ENCODE assay signal across 20 cellular contexts in genomic region chr12:2547273-2548044, GRCh38.
"Had no signal": no experiment of that assay in that cellular context is flagged by ENCODE, and none has a peak within 500 bp of the region (broad histone marks: within the 10 kb centered on the region; RNA-seq: fewer than 3 reads in every experiment).

No MANE protein-coding gene starts in this region.

- H3K4me3 ChIP-seq: esophagus squamous epithelium, prostate gland, right lobe of liver, spleen, suprapubic skin had no signal

- H3K36me3 Mint-ChIP-seq: activated naive CD4-positive, alpha-beta T cell treated with anti-CD3 and anti-CD28 coated beads, Interleukin-2, amount 50 U/mL, for 72 hours had no signal

- H3K4me1 ChIP-seq: esophagus squamous epithelium, prostate gland, right lobe of liver, suprapubic skin had no signal

- H3K27ac ChIP-seq: esophagus squamous epithelium, prostate gland, right lobe of liver, spleen, suprapubic skin had no signal

- H3K4me3 Mint-ChIP-seq: activated CD4-positive, alpha-beta T cell treated with anti-CD3 and anti-CD28 coated beads, Interleukin-2, amount 10 ng/mL, durations not matched to agents 24 days and 14 days; activated CD8-positive, alpha-beta T cell treated with anti-CD3 and anti-CD28 coated beads, Interleukin-2, amount 10 ng/mL, durations not matched to agents 7 days and 5 days; activated T-cell treated with anti-CD3 and anti-CD28 coated beads, Interleukin-2, amount 50 U/mL, for 72 hours; central memory CD8-positive, alpha-beta T cell; stimulated activated naive CD8-positive, alpha-beta T cell treated with anti-CD3 and anti-CD28 coated beads, Interleukin-15, Interleukin-2, amounts not matched to agents 100 ng/mL and 50 ng/mL, for 24 hours had no signal

- ATAC-seq: activated CD8-positive, alpha-beta T cell treated with anti-CD3 and anti-CD28 coated beads, Interleukin-2, amount 10 ng/mL, durations not matched to agents 7 days and 5 days; activated naive CD4-positive, alpha-beta T cell treated with anti-CD3 and anti-CD28 coated beads, Interleukin-2, amount 50 U/mL, for 72 hours; activated T-cell treated with anti-CD3 and anti-CD28 coated beads, Interleukin-2, amount 50 U/mL, for 72 hours had no signal

- H3K27ac Mint-ChIP-seq: activated CD4-positive, alpha-beta T cell treated with anti-CD3 and anti-CD28 coated beads, Interleukin-2, amount 10 ng/mL, durations not matched to agents 24 days and 14 days; activated CD8-positive, alpha-beta T cell treated with anti-CD3 and anti-CD28 coated beads, Interleukin-2, amount 10 ng/mL, durations not matched to agents 7 days and 5 days; activated T-cell treated with anti-CD3 and anti-CD28 coated beads, Interleukin-2, amount 50 U/mL, for 72 hours; stimulated activated naive CD8-positive, alpha-beta T cell treated with anti-CD3 and anti-CD28 coated beads, Interleukin-15, Interleukin-2, amounts not matched to agents 100 ng/mL and 50 ng/mL, for 24 hours had no signal

- H3K36me3 ChIP-seq: esophagus squamous epithelium, prostate gland, right lobe of liver, spleen, suprapubic skin had no signal

- H3K27me3 Mint-ChIP-seq: activated CD4-positive, alpha-beta T cell treated with anti-CD3 and anti-CD28 coated beads, Interleukin-2, amount 10 ng/mL, durations not matched to agents 24 days and 14 days had no signal

- H3K27me3 ChIP-seq: esophagus squamous epithelium, right lobe of liver, spleen, suprapubic skin had no signal

- DNase-seq: activated CD4-positive, alpha-beta T cell treated with anti-CD3 and anti-CD28 coated beads, Interleukin-2, amount 10 ng/mL, durations not matched to agents 24 days and 14 days; activated CD4-positive, CD25-positive, alpha-beta regulatory T cell; activated CD8-positive, alpha-beta memory T cell treated with anti-CD3 and anti-CD28 coated beads, Interleukin-2, amount 50 U/mL, for 4 hours; activated CD8-positive, alpha-beta T cell treated with anti-CD3 and anti-CD28 coated beads, Interleukin-2, amount 10 ng/mL, durations not matched to agents 7 days and 5 days; activated gamma-delta T cell; activated T-cell treated with anti-CD3 and anti-CD28 coated beads, Interleukin-2, amount 50 U/mL, for 72 hours; amniotic stem cell; cortex of kidney; effector CD8-positive, alpha-beta T cell; esophagus squamous epithelium; kidney; right lobe of liver; spleen; T-helper 2 cell; trophoblast cell had no signal

- H3K4me1 Mint-ChIP-seq: central memory CD8-positive, alpha-beta T cell had no signal

- H3K9me3 ChIP-seq: esophagus squamous epithelium, prostate gland, right lobe of liver, spleen, suprapubic skin had no signal
